In genomic region chr15:65688462-65688861, GRCh38 we compare ENCODE assay signal across 1 cellular context.
TF ChIP-seq lines count a peak whose summit lies in the region.

No MANE protein-coding gene starts in this region.

TF ChIP-seq in GM12878, 131 proteins besides CTCF, POLR2A, EP300 and RAD21 (continued from another document):
- TF ChIP-seq POLR2AphosphoS5 (IDR thresholded peaks at IDR 0.05; ENCODE audit: low read length), result no peak
TF ChIP-seq in GM12878: peak in this region for 0.
